ENCODE assay signal across 8 cellular contexts in genomic region chr3:48548731-48549705, GRCh38. TPM values are rescaled to one million over a fixed set of nuclear protein-coding genes. Genes with fewer than 3 reads are reported as not detected.
DNase-seq lines count a peak whose midpoint lies in the region; ATAC-seq and TF ChIP-seq lines count a peak whose summit lies in the region.

No MANE protein-coding gene starts in this region.

- peaks cover 8% of the 10 kb centered on the region for H3K36me3 Mint-ChIP-seq in activated naive CD8-positive, alpha-beta T cell treated with anti-CD3 and anti-CD28 coated beads, Interleukin-2, amount 50 U/mL, for 24 hours (ENCODE audit: low read depth)
- peaks cover 19% of the 10 kb centered on the region for H3K36me3 Mint-ChIP-seq in progenitor cell of endocrine pancreas (ENCODE audit: insufficient read depth)

- H3K9me3 ChIP-seq in uterus, result no peaks in the 10 kb centered on the region

- H3K4me1 ChIP-seq in uterus, result no peaks in the 10 kb centered on the region

- H3K36me3 ChIP-seq in uterus, result no peaks in the 10 kb centered on the region

- in situ Hi-C loops in ACHN (cut with HindIII; ENCODE audit: low pct_ligation_motif_present, low pct_unique_long_range_greater_than_20kb, low sequenced_read_pairs), result no loop called here

- intact Hi-C loops in cardiac septum (cut with DNase I), result loop anchor here (1.0 to 5.0 kb wide), 4 partner anchors 42 to 276 kb away; no protein-coding TSS in a partner anchor
- intact Hi-C loops in uterus (cut with DNase I; ENCODE audit: low total_unique reads), result loop anchor here (5.0 kb wide), 1 partner anchor 82 kb away; a partner anchor contains a TSS

- DNase-seq in ACHN (peak; percentile 71), LoVo (ENCODE audit: low spot score) (peak; percentile 73), SW480 (ENCODE audit: low spot score) (peak; percentile 69), cardiac septum (ENCODE audit: low spot score) (peak; percentile 93), progenitor cell of endocrine pancreas (ENCODE audit: low spot score, unreplicated experiment) (peak; percentile 74), uterus (peak; percentile 84 to 85)
- peak; percentile 85 for DNase-seq in activated naive CD8-positive, alpha-beta T cell treated with anti-CD3 and anti-CD28 coated beads, Interleukin-2, amount 50 U/mL, for 24 hours

- H3K27me3 ChIP-seq in uterus, result no peaks in the 10 kb centered on the region

- no peaks in the 10 kb centered on the region for H3K9me3 Mint-ChIP-seq in activated naive CD8-positive, alpha-beta T cell treated with anti-CD3 and anti-CD28 coated beads, Interleukin-2, amount 50 U/mL, for 24 hours
- H3K9me3 Mint-ChIP-seq in progenitor cell of endocrine pancreas (ENCODE audit: low read depth), result no peaks in the 10 kb centered on the region

- peak; percentile 59 for ATAC-seq in GM18505 (IDR thresholded peaks at IDR 0.05; ENCODE audit: unreplicated experiment)
- ATAC-seq in activated naive CD8-positive, alpha-beta T cell treated with anti-CD3 and anti-CD28 coated beads, Interleukin-2, amount 50 U/mL, for 24 hours, result peak; percentile 94

- no peak overlapping the region for H3K4me3 Mint-ChIP-seq in activated naive CD8-positive, alpha-beta T cell treated with anti-CD3 and anti-CD28 coated beads, Interleukin-2, amount 50 U/mL, for 24 hours
- no peak overlapping the region for H3K4me3 Mint-ChIP-seq in progenitor cell of endocrine pancreas (ENCODE audit: low read depth)

- no peak overlapping the region for H3K4me3 ChIP-seq in uterus

- H3K4me1 Mint-ChIP-seq in activated naive CD8-positive, alpha-beta T cell treated with anti-CD3 and anti-CD28 coated beads, Interleukin-2, amount 50 U/mL, for 24 hours, result no peaks in the 10 kb centered on the region
- H3K4me1 Mint-ChIP-seq in progenitor cell of endocrine pancreas (ENCODE audit: low read depth), result peaks cover 25% of the 10 kb centered on the region

- H3K27ac Mint-ChIP-seq in activated naive CD8-positive, alpha-beta T cell treated with anti-CD3 and anti-CD28 coated beads, Interleukin-2, amount 50 U/mL, for 24 hours, result no peak overlapping the region
- peak overlapping the region; percentile 78 for H3K27ac Mint-ChIP-seq in progenitor cell of endocrine pancreas

- H3K27ac ChIP-seq in uterus, result no peak overlapping the region

- TF ChIP-seq POLR2A in GM18505 (IDR thresholded peaks at IDR 0.05; ENCODE audit: borderline replicate concordance, extremely low read depth, insufficient read depth, insufficient read length), result no peak
- TF ChIP-seq POLR2A in uterus (IDR thresholded peaks at IDR 0.05), result no peak

- H3K27me3 Mint-ChIP-seq in activated naive CD8-positive, alpha-beta T cell treated with anti-CD3 and anti-CD28 coated beads, Interleukin-2, amount 50 U/mL, for 24 hours, result no peaks in the 10 kb centered on the region
- H3K27me3 Mint-ChIP-seq in progenitor cell of endocrine pancreas, result no peaks in the 10 kb centered on the region

- peak; percentile 87 for TF ChIP-seq CTCF in progenitor cell of endocrine pancreas (IDR thresholded peaks at IDR 0.05; ENCODE audit: unreplicated experiment)
- peak; percentile 90 to 97 (median 93) for TF ChIP-seq CTCF in uterus (IDR thresholded peaks at IDR 0.05)

RNA-seq across cellular contexts. Expression of gene PFKFB4, which starts 7.6 kb away (rescaled TPM):
- total RNA-seq in cardiac septum, result 1.5 TPM
- 39.7 and 45.0 TPM in 2 replicates for total RNA-seq in progenitor cell of endocrine pancreas
- 10 to 100 TPM in 2 of 4 donors, 1 to 10 TPM in 2; 3.2 to 11.5 (median 10.1) TPM for total RNA-seq in uterus

RNA-seq across cellular contexts. Expression of gene UCN2, which starts 14.6 kb away (rescaled TPM):
- total RNA-seq in cardiac septum (0.48 TPM), progenitor cell of endocrine pancreas (1.2 and 1.4 TPM in 2 replicates), uterus (under 1 TPM in 1 of 4 donors, not detected in 3; 0.49 TPM)

RNA-seq across cellular contexts. Expression of gene SHISA5, which starts 45.0 kb away (rescaled TPM):
- total RNA-seq in cardiac septum (47.8 TPM), progenitor cell of endocrine pancreas (157 and 162 TPM in 2 replicates), uterus (100 to 1,000 TPM in 1 of 4 donors, 10 to 100 TPM in 3; 52.4 to 210 (median 72.8) TPM)

RNA-seq across cellular contexts. Expression of gene COL7A1, which starts 46.1 kb away (rescaled TPM):
- 26.5 TPM for total RNA-seq in cardiac septum
- total RNA-seq in progenitor cell of endocrine pancreas, result 31.5 and 38.4 TPM in 2 replicates
- 10 to 100 TPM in 3 of 4 donors, under 1 TPM in 1; 0.88 to 21.6 (median 19.1) TPM for total RNA-seq in uterus
